2 cellular contexts compared by ENCODE assay signal in the genomic region with DNA sequence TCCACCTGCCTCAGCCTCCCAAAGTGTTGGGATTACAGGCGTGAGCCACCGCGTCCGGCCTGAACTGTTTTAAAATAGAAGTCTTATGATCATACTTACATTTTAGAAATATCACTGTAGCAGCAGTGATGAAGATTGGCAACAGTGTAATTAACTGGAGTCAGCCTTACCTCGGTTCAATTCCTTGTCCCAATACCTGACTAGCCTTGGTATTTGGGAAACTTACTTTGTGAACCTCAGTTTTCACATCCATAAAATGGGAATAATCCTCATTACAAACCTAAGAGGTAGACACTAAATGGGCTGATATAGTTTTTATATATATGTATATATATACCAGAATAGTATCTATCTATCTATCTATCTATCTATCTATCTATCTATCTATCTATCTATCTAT.
TF ChIP-seq lines count a peak whose summit lies in the region.

No MANE protein-coding gene starts in this region.

TF ChIP-seq in HepG2, 621 proteins besides CTCF, POLR2A, EP300 and RAD21:
- peak; percentile 51; the same call in 1 of the 2 replicates for TF ChIP-seq RCOR2 (CRISPR knock-in tag; IDR thresholded peaks at IDR 0.05)
- 0 out of 2 replicates have a peak, but pooled peaks have one; percentile 13 for TF ChIP-seq KDM1A (CRISPR knock-in tag; IDR thresholded peaks at IDR 0.05)
- TF ChIP-seq ZMYM3 (CRISPR knock-in tag; IDR thresholded peaks at IDR 0.05): peak; percentile 46; the same call in 1 of the 2 replicates
- peak; percentile 95 for TF ChIP-seq ZNF629 (CRISPR knock-in tag; conservative IDR thresholded peaks at IDR 0.05)
- peak; percentile 75; the same call in 1 of the 2 replicates for TF ChIP-seq CHD4 (IDR thresholded peaks at IDR 0.05; ENCODE audit: borderline replicate concordance, low read length)
- TF ChIP-seq ZNF501 (CRISPR knock-in tag; IDR thresholded peaks at IDR 0.05): no peak
- no peak for TF ChIP-seq ZNF724P (CRISPR knock-in tag; IDR thresholded peaks at IDR 0.05; ENCODE audit: borderline replicate concordance)
TF ChIP-seq in HepG2: peak in this region for 5.

TF ChIP-seq in K562, 482 proteins besides CTCF, POLR2A, EP300 and RAD21:
- peak; percentile 86 for TF ChIP-seq BCOR (IDR thresholded peaks at IDR 0.05)
- 0 out of 4 replicates have a peak, but pooled peaks of 1 of the 2 experiments have one; percentile 18 for TF ChIP-seq RCOR1 (IDR thresholded peaks at IDR 0.05; ENCODE audit: borderline replicate concordance in 1 of 2, low read depth in 2 of 2, low read length in 2 of 2)
- peak; percentile 92 for TF ChIP-seq RBM25 (IDR thresholded peaks at IDR 0.05; ENCODE audit: low read depth, low read length, severe bottlenecking)
- TF ChIP-seq, protein P1, sequence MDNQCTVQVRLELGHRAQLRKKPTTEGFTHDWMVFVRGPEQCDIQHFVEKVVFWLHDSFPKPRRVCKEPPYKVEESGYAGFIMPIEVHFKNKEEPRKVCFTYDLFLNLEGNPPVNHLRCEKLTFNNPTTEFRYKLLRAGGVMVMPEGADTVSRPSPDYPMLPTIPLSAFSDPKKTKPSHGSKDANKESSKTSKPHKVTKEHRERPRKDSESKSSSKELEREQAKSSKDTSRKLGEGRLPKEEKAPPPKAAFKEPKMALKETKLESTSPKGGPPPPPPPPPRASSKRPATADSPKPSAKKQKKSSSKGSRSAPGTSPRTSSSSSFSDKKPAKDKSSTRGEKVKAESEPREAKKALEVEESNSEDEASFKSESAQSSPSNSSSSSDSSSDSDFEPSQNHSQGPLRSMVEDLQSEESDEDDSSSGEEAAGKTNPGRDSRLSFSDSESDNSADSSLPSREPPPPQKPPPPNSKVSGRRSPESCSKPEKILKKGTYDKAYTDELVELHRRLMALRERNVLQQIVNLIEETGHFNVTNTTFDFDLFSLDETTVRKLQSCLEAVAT (IDR thresholded peaks at IDR 0.05): no peak
- TF ChIP-seq ZNF124 (CRISPR knock-in tag; IDR thresholded peaks at IDR 0.05): no peak
- no peak for TF ChIP-seq CHD4 (IDR thresholded peaks at IDR 0.05; ENCODE audit: insufficient read depth, insufficient replicate concordance, low read depth, low read length, poor library complexity, severe bottlenecking)
- no peak for TF ChIP-seq ZFP36 (IDR thresholded peaks at IDR 0.05; ENCODE audit: low read depth, low read length, partially characterized antibody)
- peak; percentile 39 to 42; a peak in 2 of 4 replicates for TF ChIP-seq KDM1A (IDR thresholded peaks at IDR 0.05)
- peak; percentile 71 for TF ChIP-seq ADNP (tag; IDR thresholded peaks at IDR 0.05)
